25 cellular contexts compared by ENCODE assay signal in the genomic region with DNA sequence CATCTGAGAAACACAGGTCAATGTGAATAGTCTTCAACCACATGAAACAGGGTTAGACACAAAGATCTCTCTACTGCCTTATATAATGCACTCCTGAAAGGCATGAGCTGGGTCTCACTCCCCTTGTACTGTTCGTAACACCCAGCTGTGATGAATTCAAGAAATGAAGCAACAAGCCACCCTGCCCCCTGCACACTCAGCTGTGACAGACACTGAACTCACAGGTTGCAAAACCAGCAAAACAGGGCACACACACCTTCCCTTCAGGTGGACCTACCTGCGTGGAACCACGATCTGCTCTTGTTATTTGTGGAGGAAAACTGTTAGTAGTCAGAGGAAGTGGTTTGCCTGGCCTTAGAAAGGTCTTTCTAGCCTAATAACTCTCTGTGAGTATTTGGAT.
DNase-seq lines count a peak whose midpoint lies in the region; FAIRE-seq and TF ChIP-seq lines count a peak whose summit lies in the region.
"Had no signal": no experiment of that assay in that cellular context is flagged by ENCODE, and none has a peak within 500 bp of the region (broad histone marks: within the 10 kb centered on the region; RNA-seq: fewer than 3 reads in every experiment).

No MANE protein-coding gene starts in this region.

- H3K9me2 ChIP-seq in OCI-LY7 (ENCODE audit: insufficient read depth, low read length) = no peaks in the 10 kb centered on the region
- H3K9me2 ChIP-seq: SK-N-SH had no signal

- CTCF ChIA-PET in OCI-LY7 (lab: Charles Lee; ENCODE audit: unreplicated experiment) = no interaction called here

- H3K4me3 ChIP-seq in OCI-LY7 (ENCODE audit: low read depth, low read length, poor library complexity, severe bottlenecking) (no peak overlapping the region), skin epidermis (no peak overlapping the region)
- H3K4me3 ChIP-seq: PC-9 had no signal

- H3K4me2 ChIP-seq in OCI-LY7 (ENCODE audit: low read length) = peak overlapping the region; percentile 48
- H3K4me2 ChIP-seq: PC-9, SK-N-SH had no signal

- TF ChIP-seq POLR2A in GM12892 (IDR thresholded peaks at IDR 0.05; ENCODE audit: low read depth, low read length) = no peak

- no peaks in the 10 kb centered on the region for H4K20me1 ChIP-seq in OCI-LY7 (ENCODE audit: insufficient read depth, low read length)

- H2AFZ ChIP-seq in OCI-LY7 (ENCODE audit: low read length) = no peak overlapping the region; the same call in 1 of the 2 replicates
- H2AFZ ChIP-seq: PC-9 had no signal

- H3K9me3 ChIP-seq in OCI-LY7 (ENCODE audit: low read length) = no peaks in the 10 kb centered on the region
- H3K9me3 ChIP-seq: BE2C, SK-N-SH had no signal

- H3K79me2 ChIP-seq in OCI-LY7 (ENCODE audit: insufficient read depth, low read depth, low read length) = no peaks in the 10 kb centered on the region

- H3K27ac ChIP-seq in OCI-LY7 (ENCODE audit: low read depth, low read length, poor library complexity, severe bottlenecking) (peak overlapping the region; percentile 27), epithelial cell of prostate (peak overlapping the region; percentile 54), skin epidermis (peak overlapping the region in 12 of 21 experiments; percentile 1 to 73 (median 46))
- H3K27ac ChIP-seq: PC-9, RWPE1 had no signal

- peaks cover 43% of the 10 kb centered on the region for H3K4me1 ChIP-seq in OCI-LY7 (ENCODE audit: insufficient read depth, low read length, poor library complexity, severe bottlenecking)
- H3K4me1 ChIP-seq: BE2C had no signal

- BruUV-seq in OCI-LY7 (replicated peaks; lab: Mats Ljungman, UMichigan) = no TSS peak

- no peaks in the 10 kb centered on the region for H3K36me3 ChIP-seq in OCI-LY7 (ENCODE audit: insufficient read depth, low read length)
- H3K36me3 ChIP-seq: BE2C had no signal

- no peak for FAIRE-seq in GM12892 (lab: Jason Lieb, UNC)

- intact Hi-C loops in OCI-LY7 (cut with micrococcal nuclease; ENCODE audit: unreplicated experiment) = loop anchor here (10.0 kb wide), 1 partner anchor 119 kb away; the partner anchor contains the start of gene ADAMTS17

- POLR2A ChIA-PET in OCI-LY7 (lab: Charles Lee) = interaction anchor here (0.6 to 0.8 kb wide), 2 partner anchors 26 to 729 kb away, joined by 3 to 4 read pairs; no protein-coding TSS in a partner anchor

- DNase-seq in ELF-1 (ENCODE audit: low read depth, low spot score) = peak; percentile 6
- DNase-seq in OCI-LY7 (ENCODE audit: low spot score) = peak; percentile 68
- DNase-seq in epithelial cell of prostate (ENCODE audit: low read depth, low spot score) = no peak
- DNase-seq in activated gamma-delta T cell (lab: John Stamatoyannopoulos, UW) = no peak
- DNase-seq in dedifferentiated amniotic fluid mesenchymal stem cell (ENCODE audit: extremely low spot score) = no peak
- no peak for DNase-seq in NCI-H69 (lab: John Stamatoyannopoulos, UW)
- no peak for DNase-seq in GM12892 (ENCODE audit: insufficient read length)
- DNase-seq: BE2C; CD4-positive, alpha-beta T cell; DMS79; GOT3; KBM-7; MM.1S; NCI-H1048; NCI-H1436; NCI-H187 treated with DMSO at 0.1 percent for 48 hours; NCI-H2107; NCI-H2227 treated with DMSO at 0.1 percent for 48 hours; NCI-H510A; NCI-H774; SIG-M5; SK-N-SH had no signal

- no peak for TF ChIP-seq CTCF in OCI-LY7 (conservative IDR thresholded peaks at IDR 0.05; ENCODE audit: low read length)

Comparison
In these comparisons a context has a peak if more than half of its experiments do, and no peak if none do; other contexts are left out.
1. DNase-seq: peak in ELF-1 (single experiment) and OCI-LY7 (single experiment); none in epithelial cell of prostate (single experiment), activated gamma-delta T cell (single experiment), dedifferentiated amniotic fluid mesenchymal stem cell (single experiment), NCI-H69 (single experiment) and GM12892 (single experiment).
2. Peak in every context shown above with its lines, with median percentiles within 50 percentile points of each other: H3K27ac ChIP-seq.